In the genomic region with DNA sequence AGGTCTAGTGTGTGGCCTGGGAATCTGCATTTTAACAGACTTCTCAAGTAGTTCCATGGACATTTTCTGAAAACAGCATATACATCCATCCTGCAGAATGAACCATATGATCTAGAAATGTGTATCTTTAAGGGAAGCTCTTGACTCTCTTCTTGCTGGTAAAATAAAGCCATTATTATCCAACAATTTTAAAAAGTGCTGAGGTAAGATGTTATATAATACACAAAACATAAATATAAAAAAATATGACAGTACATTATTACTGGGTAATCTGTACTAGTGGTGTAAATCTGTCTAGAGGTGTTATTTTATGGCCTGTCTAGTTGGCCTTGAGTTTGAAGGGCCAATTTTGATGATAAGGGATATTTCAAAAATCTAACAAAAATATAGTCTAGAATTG, we compare ENCODE assay signal across 16 cellular contexts.
A peak's percentile ranks its signal among the peaks of the same experiment; 100 is the strongest.
DNase-seq lines count a peak whose midpoint lies in the region; ATAC-seq, FAIRE-seq and TF ChIP-seq lines count a peak whose summit lies in the region.
"Had no signal": no experiment of that assay in that cellular context is flagged by ENCODE, and none has a peak within 500 bp of the region (broad histone marks: within the 10 kb centered on the region; RNA-seq: fewer than 3 reads in every experiment).

No MANE protein-coding gene starts in this region.

- intact Hi-C loops in IMR-90 (cut with micrococcal nuclease) = no loop called here
- intact Hi-C loops in K562 (cut with micrococcal nuclease) = no loop called here

- H3K9me1 ChIP-seq in IMR-90 (ENCODE audit: insufficient read depth, low read length) (no peaks in the 10 kb centered on the region), K562 (ENCODE audit: control insufficient read depth, insufficient read depth, low read length) (no peaks in the 10 kb centered on the region)

- H2BK120ac ChIP-seq in IMR-90 (ENCODE audit: low read depth, low read length) = no peak overlapping the region

- H3K27me3 ChIP-seq in IMR-90 (ENCODE audit: control insufficient read depth, insufficient read depth, low read length) = no peaks in the 10 kb centered on the region
- no peaks in the 10 kb centered on the region for H3K27me3 ChIP-seq in K562 (ENCODE audit: control insufficient read depth in 2 of 2, insufficient read depth in 2 of 2, low read length in 2 of 2)

- no peak overlapping the region for H3K56ac ChIP-seq in IMR-90 (ENCODE audit: extremely low read depth, insufficient read depth, low read length)

- POLR2A ChIA-PET in A549 (lab: Yijun Ruan, JAX) (no interaction called here), IMR-90 (lab: Charles Lee; ENCODE audit: unreplicated experiment) (no interaction called here), K562 (lab: Yijun Ruan, JAX) (no interaction called here)

- H3K27ac ChIP-seq in A549 (no peak overlapping the region), IMR-90 (ENCODE audit: insufficient read depth, low read length) (no peak overlapping the region), K562 (ENCODE audit: extremely low read depth, low read depth, low read length) (no peak overlapping the region)
- H3K27ac ChIP-seq: C4-2B, HL-60 had no signal

- no peak overlapping the region for H3K4me3 ChIP-seq in A549
- H3K4me3 ChIP-seq in IMR-90 (ENCODE audit: insufficient read depth, low read depth, low read length) = no peak overlapping the region
- H3K4me3 ChIP-seq in K562 = no peak overlapping the region
- H3K4me3 ChIP-seq: HAP-1 had no signal

- DNase-seq in A549 (ENCODE audit: low read depth in 1 of 2, low spot score in 1 of 2) = no peak
- DNase-seq in CMK (ENCODE audit: low read depth) = peak; percentile 14
- DNase-seq in IMR-90 = no peak
- no peak for DNase-seq in K562 (ENCODE audit: extremely low read depth in 1 of 4, low spot score in 3 of 4)
- no peak for DNase-seq in SHP77 (lab: John Stamatoyannopoulos, UW)
- DNase-seq in activated CD4-positive, alpha-beta T cell treated with anti-CD3 and anti-CD28 coated beads for 4 hours = no peak
- no peak for DNase-seq in activated CD4-positive, alpha-beta T cell treated with anti-CD3 and anti-CD28 coated beads, Interleukin-2, amount 50 U/mL, for 1 hour
- DNase-seq: 8988T; AML-193; CD4-positive, alpha-beta T cell; DMS79 treated with DMSO at 0.1 percent for 48 hours; GF-D8 had no signal

- dilution Hi-C loops in IMR-90 (cut with HindIII; ENCODE audit: low sequenced_read_pairs, unreplicated experiment) = no loop called here

- no peak overlapping the region for H3K4ac ChIP-seq in IMR-90 (ENCODE audit: low read depth, low read length)

- no peak overlapping the region for H4K5ac ChIP-seq in IMR-90 (ENCODE audit: low read depth, low read length)

- H4K8ac ChIP-seq in IMR-90 (ENCODE audit: low read depth in 2 of 2, low read length in 2 of 2) = no peak overlapping the region

- H2AFZ ChIP-seq in IMR-90 (replicated peaks; ENCODE audit: low read length, poor library complexity) (no peak overlapping the region), K562 (ENCODE audit: low read depth, low read length) (no peak overlapping the region)

- TF ChIP-seq CTCF in A549 (IDR thresholded peaks at IDR 0.05) (no peak), IMR-90 (conservative IDR thresholded peaks at IDR 0.05; ENCODE audit: low read depth, low read length) (no peak), K562 (IDR thresholded peaks at IDR 0.05 in 2 of 3, conservative IDR thresholded peaks at IDR 0.05 in 1 of 3; ENCODE audit: insufficient read depth in 2 of 3, low read depth in 1 of 3, low read length in 3 of 3) (no peak)

- ATAC-seq in A549 = no peak
- no peak for ATAC-seq in IMR-90 (ENCODE audit: low read depth)
- no peak for ATAC-seq in K562
- no peak for ATAC-seq in GM19023 (IDR thresholded peaks at IDR 0.05; ENCODE audit: unreplicated experiment)

- H3K36me3 ChIP-seq in IMR-90 (ENCODE audit: control insufficient read depth, insufficient read depth, low read length) (no peaks in the 10 kb centered on the region), K562 (ENCODE audit: control insufficient read depth, insufficient read depth, low read length) (no peaks in the 10 kb centered on the region)
- H3K36me3 ChIP-seq: HAP-1 had no signal

- TF ChIP-seq RAD21 in A549 (conservative IDR thresholded peaks at IDR 0.05 in 1 of 2, IDR thresholded peaks at IDR 0.05 in 1 of 2) (no peak), IMR-90 (IDR thresholded peaks at IDR 0.05; ENCODE audit: low read length) (no peak), K562 (CRISPR knock-in tag; conservative IDR thresholded peaks at IDR 0.05 in 1 of 2, IDR thresholded peaks at IDR 0.05 in 1 of 2) (no peak)

- H2AK5ac ChIP-seq in IMR-90 (ENCODE audit: low read depth, low read length) = no peak overlapping the region

- BruUV-seq in IMR-90 (replicated peaks; lab: Mats Ljungman, UMichigan) = no TSS peak
- no TSS peak for BruUV-seq in K562 (replicated peaks; lab: Mats Ljungman, UMichigan)

- in situ Hi-C loops in IMR-90 (cut with MboI; ENCODE audit: low sequenced_read_pairs) = no loop called here
- in situ Hi-C loops in K562 (cut with MboI) = no loop called here

- no peak overlapping the region for H2BK15ac ChIP-seq in IMR-90 (ENCODE audit: low read depth, low read length)

- H3K9me3 ChIP-seq in A549 (0 out of 3 replicates have a peak, but pooled peaks cover 5% of the 10 kb centered on the region), IMR-90 (ENCODE audit: control insufficient read depth, insufficient read depth, low read length) (peaks cover 2% of the 10 kb centered on the region; the same call in 1 of the 2 replicates), K562 (replicated peaks; ENCODE audit: control insufficient read depth, insufficient read depth, low read depth, low read length) (no peaks in the 10 kb centered on the region)
- H3K9me3 ChIP-seq: HAP-1 had no signal

- no peak overlapping the region for H3K18ac ChIP-seq in IMR-90 (ENCODE audit: low read depth, low read length)

- CTCF ChIA-PET in A549 (lab: Yijun Ruan, JAX) = no interaction called here
- CTCF ChIA-PET in IMR-90 (lab: Yijun Ruan, JAX) = no interaction called here
- CTCF ChIA-PET in K562 (lab: Yijun Ruan, JAX; ENCODE audit: low intra/inter-chr PET ratio) = no interaction called here

- TF ChIP-seq POLR2A in A549 (IDR thresholded peaks at IDR 0.05; ENCODE audit: low read length) (no peak), IMR-90 (IDR thresholded peaks at IDR 0.05; ENCODE audit: low read depth, low read length) (no peak), K562 (conservative IDR thresholded peaks at IDR 0.05) (no peak)

- H3K4me2 ChIP-seq in A549 (no peak overlapping the region), IMR-90 (ENCODE audit: low read depth, low read length) (no peak overlapping the region), K562 (ENCODE audit: insufficient read depth, low read length) (no peak overlapping the region)

- no peak overlapping the region for H2BK5ac ChIP-seq in IMR-90 (ENCODE audit: low read depth, low read length, poor library complexity, severe bottlenecking)

- H3K23ac ChIP-seq in IMR-90 (ENCODE audit: low read depth, low read length) = no peak overlapping the region

- no peak overlapping the region for H2BK20ac ChIP-seq in IMR-90 (ENCODE audit: low read depth, low read length)

- H3K4me1 ChIP-seq in A549 (no peaks in the 10 kb centered on the region; the same call in 2 of the 3 replicates), IMR-90 (ENCODE audit: control insufficient read depth, insufficient read depth, low read length) (peaks cover 5% of the 10 kb centered on the region; the same call in 1 of the 2 replicates), K562 (replicated peaks in 1 of 2; ENCODE audit: control insufficient read depth in 2 of 2, insufficient read depth in 2 of 2, low read length in 2 of 2) (no peaks in the 10 kb centered on the region)

- no peaks in the 10 kb centered on the region for H4K20me1 ChIP-seq in IMR-90 (ENCODE audit: insufficient read depth, low read length)
- no peaks in the 10 kb centered on the region for H4K20me1 ChIP-seq in K562 (replicated peaks; ENCODE audit: control insufficient read depth, insufficient read depth, low read length)

- FAIRE-seq in A549 (lab: Jason Lieb, UNC) (no peak), K562 (lab: Jason Lieb, UNC) (no peak)

- no peak overlapping the region for H2AK9ac ChIP-seq in IMR-90 (replicated peaks; ENCODE audit: low read depth, low read length, poor library complexity)

- no peak overlapping the region for H3K14ac ChIP-seq in IMR-90 (replicated peaks; ENCODE audit: low read depth, low read length)

- H3K79me2 ChIP-seq in K562 (ENCODE audit: control insufficient read depth, insufficient read depth, low read length) = no peaks in the 10 kb centered on the region

- no peak overlapping the region for H4K91ac ChIP-seq in IMR-90 (ENCODE audit: insufficient read depth, low read depth, low read length)

- no peak for TF ChIP-seq EP300 in A549 (IDR thresholded peaks at IDR 0.05)
- no peak for TF ChIP-seq EP300 in K562 (IDR thresholded peaks at IDR 0.05; ENCODE audit: low read length)

- no peaks in the 10 kb centered on the region for H3K79me1 ChIP-seq in IMR-90 (ENCODE audit: low read depth in 1 of 2, low read length in 2 of 2)

- no peak overlapping the region for H3K9ac ChIP-seq in IMR-90 (ENCODE audit: low read depth, low read length)
- H3K9ac ChIP-seq in K562 (ENCODE audit: insufficient read depth in 1 of 2, low read depth in 2 of 2, low read length in 2 of 2) = no peak overlapping the region

TF ChIP-seq in A549, 52 proteins besides CTCF, POLR2A, EP300 and RAD21 (continues in another document):
- no peak for TF ChIP-seq CHD2 (IDR thresholded peaks at IDR 0.05; ENCODE audit: low read length, partially characterized antibody)

TF ChIP-seq in IMR-90, 13 proteins besides CTCF, POLR2A, EP300 and RAD21:
- TF ChIP-seq MAFK (IDR thresholded peaks at IDR 0.05; ENCODE audit: low read depth, low read length) (peak; percentile 68), MXI1 (IDR thresholded peaks at IDR 0.05; ENCODE audit: borderline replicate concordance, low read depth, low read length) (no peak)
TF ChIP-seq in IMR-90: peak in this region for 1.

TF ChIP-seq in K562, 482 proteins besides CTCF, POLR2A, EP300 and RAD21:
- TF ChIP-seq ZNF316 (IDR thresholded peaks at IDR 0.05) (peak; percentile 61), C11orf30 (IDR thresholded peaks at IDR 0.05; ENCODE audit: low read depth) (0 out of 2 replicates have a peak, but pooled peaks have one; percentile 14), RFX5 (IDR thresholded peaks at IDR 0.05; ENCODE audit: low read depth, low read length) (0 out of 2 replicates have a peak, but pooled peaks have one; percentile 16), MAFG (tag; conservative IDR thresholded peaks at IDR 0.05) (peak; percentile 22; the same call in 1 of the 2 replicates), MAFF (IDR thresholded peaks at IDR 0.05; ENCODE audit: low read length) (0 out of 2 replicates have a peak, but pooled peaks have one; percentile 5), FOXJ2 (tag; IDR thresholded peaks at IDR 0.05) (no peak), PCBP2 (IDR thresholded peaks at IDR 0.05; ENCODE audit: low read depth, low read length, poor library complexity, severe bottlenecking) (no peak)
TF ChIP-seq in K562: peak in this region for 5.
